ENCODE assay signal across 8 cellular contexts in genomic region chr17:10683853-10684252, GRCh38. TPM values are rescaled to one million over a fixed set of nuclear protein-coding genes. Genes with fewer than 3 reads are reported as not detected.
DNase-seq lines count a peak whose midpoint lies in the region; ATAC-seq, FAIRE-seq and TF ChIP-seq lines count a peak whose summit lies in the region.
"Had no signal": no experiment of that assay in that cellular context is flagged by ENCODE, and none has a peak within 500 bp of the region (broad histone marks: within the 10 kb centered on the region; RNA-seq: fewer than 3 reads in every experiment).

No MANE protein-coding gene starts in this region.

- no peak overlapping the region for H3K27ac ChIP-seq in H1 (ENCODE audit: low read depth, low read length)

- no peak for TF ChIP-seq POLR2A in H1 (IDR thresholded peaks at IDR 0.05; ENCODE audit: control extremely low read depth in 1 of 2, low read depth in 2 of 2, low read length in 2 of 2)

- no peak overlapping the region for H2BK120ac ChIP-seq in H1 (replicated peaks; ENCODE audit: low read depth, low read length)

- in situ Hi-C loops in G401 (cut with HindIII; ENCODE audit: low sequenced_read_pairs), result no loop called here

- no peak overlapping the region for H3K27ac Mint-ChIP-seq in progenitor cell of endocrine pancreas

- no peak overlapping the region for H4K91ac ChIP-seq in H1 (replicated peaks; ENCODE audit: insufficient read length, low read length)

- H2BK15ac ChIP-seq in H1 (ENCODE audit: low read length), result no peak overlapping the region

- POLR2A ChIA-PET in H1 (lab: Charles Lee; ENCODE audit: partially characterized antibody), result interaction anchor here (1.0 to 1.7 kb wide), 4 partner anchors 9 to 47 kb away, joined by 3 to 9 read pairs (median 4); no protein-coding TSS in a partner anchor

- no peaks in the 10 kb centered on the region for H3K4me1 ChIP-seq in H1 (replicated peaks in 1 of 4; ENCODE audit: control insufficient read depth in 3 of 4, insufficient read depth in 4 of 4, low read length in 3 of 4)

- H3K79me1 ChIP-seq in H1 (ENCODE audit: low read depth, low read length), result no peaks in the 10 kb centered on the region

- no peak overlapping the region for H3K56ac ChIP-seq in H1 (replicated peaks; ENCODE audit: insufficient read length, low read depth, low read length)

- no peak for TF ChIP-seq EP300 in H1 (IDR thresholded peaks at IDR 0.05; ENCODE audit: borderline replicate concordance in 1 of 2, low read depth in 2 of 2, low read length in 2 of 2)

- no peak overlapping the region for H2BK5ac ChIP-seq in H1 (ENCODE audit: low read depth, low read length)

- WGBS in H1 (ENCODE audit: extremely low coverage in 1 of 2, insufficient coverage in 1 of 2, insufficient read length in 1 of 2, insufficient replicate concordance in 2 of 2, low coverage in 1 of 2, low lambda C conversion rate in 2 of 2, missing lambda C conversion rate in 1 of 2), 2 experiments, result 78% methylated on average over 2 of the region's 2 CpGs; no CpG with 5 or more reads in 1 of the 2 experiments

- H4K8ac ChIP-seq in H1 (ENCODE audit: extremely low read depth, insufficient read depth, low read length), result no peak overlapping the region

- no peaks in the 10 kb centered on the region for H3K9me3 Mint-ChIP-seq in progenitor cell of endocrine pancreas (ENCODE audit: low read depth)

- no peak overlapping the region for H4K5ac ChIP-seq in H1 (ENCODE audit: insufficient read length, low read depth, low read length)

- peaks cover 0 to 15% of the 10 kb centered on the region in 2 experiments; a peak in 2 of 4 replicates for H3K79me2 ChIP-seq in H1 (ENCODE audit: control insufficient read depth in 1 of 2, insufficient read depth in 2 of 2, low read length in 2 of 2)

- H2BK12ac ChIP-seq in H1 (ENCODE audit: low read depth, low read length), result no peak overlapping the region

- H3K23me2 ChIP-seq in H1 (ENCODE audit: low read depth, low read length), result no peaks in the 10 kb centered on the region

- TF ChIP-seq CTCF in GM12872 (IDR thresholded peaks at IDR 0.05; ENCODE audit: insufficient read depth, low read depth, low read length) (peak; percentile 55), H1 (IDR thresholded peaks at IDR 0.05; ENCODE audit: control extremely low read depth in 1 of 3, insufficient read depth in 1 of 3, low read depth in 1 of 3, low read length in 3 of 3) (peak in 1 of 3 experiments; percentile 56; a peak in 2 of 4 replicates), progenitor cell of endocrine pancreas (IDR thresholded peaks at IDR 0.05; ENCODE audit: unreplicated experiment) (peak; percentile 58)

- H2AFZ ChIP-seq in H1 (ENCODE audit: low read length), result no peak overlapping the region

- H3K4me1 Mint-ChIP-seq in progenitor cell of endocrine pancreas (ENCODE audit: low read depth), result no peaks in the 10 kb centered on the region

- no peak overlapping the region for H3K9ac ChIP-seq in H1 (replicated peaks in 1 of 4; ENCODE audit: extremely low read depth in 1 of 4, low read depth in 3 of 4, low read length in 3 of 4)

- no peak overlapping the region for H3K4me2 ChIP-seq in H1 (ENCODE audit: insufficient read depth in 1 of 2, low read depth in 2 of 2, low read length in 2 of 2)

- TF ChIP-seq RAD21 in H1 (IDR thresholded peaks at IDR 0.05 in 1 of 2, conservative IDR thresholded peaks at IDR 0.05 in 1 of 2; ENCODE audit: low read depth in 2 of 2, low read length in 2 of 2), result peak in 1 of 2 experiments; percentile 36; a peak in 2 of 4 replicates

- H3K9me3 ChIP-seq in H1 (ENCODE audit: insufficient read depth in 2 of 2, low read depth in 1 of 2, low read length in 1 of 2), result no peaks in the 10 kb centered on the region

- peaks cover 2 to 7% of the 10 kb centered on the region in 2 experiments for H4K20me1 ChIP-seq in H1 (replicated peaks in 1 of 2; ENCODE audit: control insufficient read depth in 1 of 2, insufficient read depth in 2 of 2, low read length in 2 of 2)

- no peak for ATAC-seq in GM21576 (IDR thresholded peaks at IDR 0.05; ENCODE audit: unreplicated experiment)

- peaks cover 17 to 88% (median 55%) of the 10 kb centered on the region in 4 experiments for H3K36me3 ChIP-seq in H1 (ENCODE audit: control insufficient read depth in 2 of 4, insufficient read depth in 4 of 4, low read length in 3 of 4)

- DNase-seq in NCI-H226, result peak; percentile 8
- DNase-seq in H1 (ENCODE audit: low read depth in 1 of 2, low spot score in 2 of 2), result no peak
- DNase-seq in progenitor cell of endocrine pancreas (ENCODE audit: low spot score, unreplicated experiment), result no peak
- no peak for DNase-seq in G401 (ENCODE audit: low spot score)
- DNase-seq in stimulated activated naive CD4-positive, alpha-beta T cell treated with Interleukin-2 at 50 U/mL for 16 hours (lab: John Stamatoyannopoulos, UW), result no peak
- DNase-seq: cerebellar nuclear complex had no signal

- H3K27me3 ChIP-seq in H1 (replicated peaks in 1 of 4; ENCODE audit: control insufficient read depth in 3 of 4, extremely low read depth in 1 of 4, insufficient read depth in 3 of 4, low read length in 3 of 4), result no peaks in the 10 kb centered on the region

- H3K23ac ChIP-seq in H1 (ENCODE audit: insufficient read length), result no peak overlapping the region

- H3K4me3 ChIP-seq in H1 (ENCODE audit: extremely low read depth in 1 of 4, insufficient read depth in 2 of 4, low read depth in 3 of 4, low read length in 4 of 4), result no peak overlapping the region

- H3K27me3 Mint-ChIP-seq in progenitor cell of endocrine pancreas, result no peaks in the 10 kb centered on the region

- H3K36me3 Mint-ChIP-seq in progenitor cell of endocrine pancreas (ENCODE audit: insufficient read depth), result peaks cover 21% of the 10 kb centered on the region

- H3K4me3 Mint-ChIP-seq in progenitor cell of endocrine pancreas (ENCODE audit: low read depth), result no peak overlapping the region

- CTCF ChIA-PET in H1 (lab: Charles Lee; ENCODE audit: partially characterized antibody), result interaction anchor here (0.5 to 3.4 kb wide), 18 partner anchors 9 to 364 kb away, joined by 3 to 21 read pairs (median 6); no protein-coding TSS in a partner anchor

- no peak overlapping the region for H3K4ac ChIP-seq in H1 (replicated peaks; ENCODE audit: insufficient read length, low read depth, low read length)

- no peak overlapping the region for H3K14ac ChIP-seq in H1 (ENCODE audit: insufficient read length)

- no peak overlapping the region for H3K18ac ChIP-seq in H1 (ENCODE audit: extremely low read depth, low read length)

- H2BK20ac ChIP-seq in H1 (ENCODE audit: low read length), result no peak overlapping the region

- H2AK5ac ChIP-seq in H1 (ENCODE audit: low read depth, low read length), result no peak overlapping the region

- peak; percentile 72 for FAIRE-seq in H1 (lab: Jason Lieb, UNC)

TF ChIP-seq in H1, 55 proteins besides CTCF, POLR2A, EP300 and RAD21 (continues in another document):
- TF ChIP-seq POU5F1 (IDR thresholded peaks at IDR 0.05; ENCODE audit: low read depth, low read length), result no peak

RNA-seq across cellular contexts. Expression of gene SCO1, which starts 13.5 kb away (rescaled TPM):
- total RNA-seq in H1 (2021; fragmentation: NEBNext Ultra II Directional; extraction: Animal tissue kit (Norgen Biotek cat#: 25700)), result 60.3 and 61.8 TPM in 2 replicates
- 16.6 and 18.7 TPM in 2 replicates for polyA plus RNA-seq in H1 (2011; rRNA removed)
- polyA plus RNA-seq in H1 (2011; cell fraction: cytosol; rRNA removed), result 24.3 TPM
- 34.1 TPM for polyA plus RNA-seq in H1 (2011; cell fraction: nucleus; rRNA removed)
- 26.2 to 37.1 TPM (median 31.3 TPM) in 4 replicates for polyA plus RNA-seq in H1 (2012, experiment 1 of 2)
- 7.5 TPM for polyA plus RNA-seq in H1 (2012, experiment 2 of 2)
- 24.2 TPM for polyA plus RNA-seq in H1 (2013, experiment 1 of 2)
- polyA plus RNA-seq in H1 (2013, experiment 2 of 2), result 28.4 TPM
- polyA minus RNA-seq in H1 (2011; rRNA and poly(A)+ RNA removed), result 19.4 and 25.1 TPM in 2 replicates
- 36.3 TPM for polyA minus RNA-seq in H1 (2011; cell fraction: cytosol; rRNA and poly(A)+ RNA removed)
- polyA minus RNA-seq in H1 (2011; cell fraction: nucleus; rRNA and poly(A)+ RNA removed), result 74.1 TPM
- 29.0 and 30.0 TPM in 2 replicates for total RNA-seq in progenitor cell of endocrine pancreas
- total RNA-seq in G401 (2014; rRNA removed; shearing (Covaris generic)), result 48.2 and 58.9 TPM in 2 replicates

RNA-seq across cellular contexts. Expression of gene ADPRM, which starts 13.5 kb away (rescaled TPM):
- total RNA-seq in H1 (2021; fragmentation: NEBNext Ultra II Directional; extraction: Animal tissue kit (Norgen Biotek cat#: 25700)), result 6.0 and 6.7 TPM in 2 replicates
- polyA plus RNA-seq in H1 (2011; rRNA removed), result 4.6 and 7.9 TPM in 2 replicates
- polyA plus RNA-seq in H1 (2011; cell fraction: cytosol; rRNA removed), result 7.0 TPM
- 2.3 TPM for polyA plus RNA-seq in H1 (2011; cell fraction: nucleus; rRNA removed)
- 6.5 to 10.8 TPM (median 7.0 TPM) in 4 replicates for polyA plus RNA-seq in H1 (2012, experiment 1 of 2)
- 0.98 TPM for polyA plus RNA-seq in H1 (2012, experiment 2 of 2)
- polyA plus RNA-seq in H1 (2013, experiment 1 of 2), result 6.1 TPM
- polyA plus RNA-seq in H1 (2013, experiment 2 of 2), result 5.7 TPM
- 7.6 and 10.8 TPM in 2 replicates for polyA minus RNA-seq in H1 (2011; rRNA and poly(A)+ RNA removed)
- 3.4 TPM for polyA minus RNA-seq in H1 (2011; cell fraction: cytosol; rRNA and poly(A)+ RNA removed)
- 8.0 TPM for polyA minus RNA-seq in H1 (2011; cell fraction: nucleus; rRNA and poly(A)+ RNA removed)
- 8.4 and 9.2 TPM in 2 replicates for total RNA-seq in progenitor cell of endocrine pancreas
- total RNA-seq in G401 (2014; rRNA removed; shearing (Covaris generic)), result 12.6 and 15.3 TPM in 2 replicates

RNA-seq across cellular contexts. Expression of gene MYH3, which starts 26.7 kb away (rescaled TPM):
- 0.99 and 1.8 TPM in 2 replicates for total RNA-seq in H1 (2021; fragmentation: NEBNext Ultra II Directional; extraction: Animal tissue kit (Norgen Biotek cat#: 25700))
- 0.65 and 1.6 TPM in 2 replicates for polyA plus RNA-seq in H1 (2011; rRNA removed)
- 1.7 TPM for polyA plus RNA-seq in H1 (2011; cell fraction: cytosol; rRNA removed)
- polyA plus RNA-seq in H1 (2011; cell fraction: nucleus; rRNA removed), result 3.9 TPM
- polyA plus RNA-seq in H1 (2012, experiment 1 of 2), result 1.7 to 2.0 TPM (median 2.0 TPM) in 4 replicates
- polyA plus RNA-seq in H1 (2012, experiment 2 of 2), result 0.25 TPM
- polyA plus RNA-seq in H1 (2013, experiment 1 of 2), result 2.1 TPM
- 1.4 TPM for polyA plus RNA-seq in H1 (2013, experiment 2 of 2)
- polyA minus RNA-seq in H1 (2011; rRNA and poly(A)+ RNA removed), result 0.95 and 1.2 TPM in 2 replicates
- 1.4 TPM for polyA minus RNA-seq in H1 (2011; cell fraction: cytosol; rRNA and poly(A)+ RNA removed)
- polyA minus RNA-seq in H1 (2011; cell fraction: nucleus; rRNA and poly(A)+ RNA removed), result 3.4 TPM
- total RNA-seq in progenitor cell of endocrine pancreas, result 4.4 and 5.6 TPM in 2 replicates
- total RNA-seq in G401 (2014; rRNA removed; shearing (Covaris generic)), result 0.34 TPM in 1 of 2 replicates, not detected in the other

RNA-seq across cellular contexts. Expression of gene TMEM220, which starts 46.0 kb away (rescaled TPM):
- total RNA-seq in H1 (2021; fragmentation: NEBNext Ultra II Directional; extraction: Animal tissue kit (Norgen Biotek cat#: 25700)), result 3.8 and 4.2 TPM in 2 replicates
- polyA plus RNA-seq in H1 (2011; rRNA removed), result 2.8 and 4.1 TPM in 2 replicates
- polyA plus RNA-seq in H1 (2011; cell fraction: cytosol; rRNA removed), result 2.7 TPM
- 1.8 TPM for polyA plus RNA-seq in H1 (2011; cell fraction: nucleus; rRNA removed)
- 3.6 to 8.5 TPM (median 4.9 TPM) in 4 replicates for polyA plus RNA-seq in H1 (2012, experiment 1 of 2)
- polyA plus RNA-seq in H1 (2012, experiment 2 of 2), result 1.5 TPM
- 7.0 TPM for polyA plus RNA-seq in H1 (2013, experiment 1 of 2)
- polyA plus RNA-seq in H1 (2013, experiment 2 of 2), result 6.6 TPM
- 5.2 and 5.4 TPM in 2 replicates for polyA minus RNA-seq in H1 (2011; rRNA and poly(A)+ RNA removed)
- 1.5 TPM for polyA minus RNA-seq in H1 (2011; cell fraction: cytosol; rRNA and poly(A)+ RNA removed)
- polyA minus RNA-seq in H1 (2011; cell fraction: nucleus; rRNA and poly(A)+ RNA removed), result 6.1 TPM
- 3.3 and 4.4 TPM in 2 replicates for total RNA-seq in progenitor cell of endocrine pancreas
- 2.2 and 9.3 TPM in 2 replicates for total RNA-seq in G401 (2014; rRNA removed; shearing (Covaris generic))
